In genomic region chr5:86689103-86689729, GRCh38 we compare ENCODE assay signal across 19 cellular contexts.
A peak's percentile ranks its signal among the peaks of the same experiment; 100 is the strongest.
DNase-seq lines count a peak whose midpoint lies in the region; ATAC-seq lines count a peak whose summit lies in the region.
"Had no signal": no experiment of that assay in that cellular context is flagged by ENCODE, and none has a peak within 500 bp of the region (broad histone marks: within the 10 kb centered on the region; RNA-seq: fewer than 3 reads in every experiment).

No MANE protein-coding gene starts in this region.

- H3K9me3 ChIP-seq in mesenchymal stem cell (ENCODE audit: control insufficient read depth, low read length) = peaks cover 1% of the 10 kb centered on the region
- H3K9me3 ChIP-seq: BLaER1 treated with 17β-estradiol and CSF1 and Interleukin-3, amounts not matched to agents 10 nM and 100 nM; Caco-2; Peyer's patch had no signal

- no peak overlapping the region for H3K23ac ChIP-seq in mesenchymal stem cell (ENCODE audit: low read length in 2 of 2)

- DNase-seq in mesenchymal stem cell = no peak
- no peak for DNase-seq in SKM-1 (lab: John Stamatoyannopoulos, UW; ENCODE audit: unreplicated experiment)
- no peak for DNase-seq in NCI-H2029 treated with DMSO at 0.1 percent for 48 hours (lab: John Stamatoyannopoulos, UW)
- DNase-seq in cerebellum (ENCODE audit: low spot score) = no peak
- DNase-seq: Caco-2; CD4-positive, alpha-beta memory T cell; MM.1S; NCI-H1048; NCI-H1417 treated with DMSO at 0.1 percent for 48 hours; NCI-H187; NCI-H510A; Peyer's patch; T-cell had no signal

- H3K4me3 ChIP-seq in mesenchymal stem cell (ENCODE audit: insufficient read depth in 1 of 2, low read depth in 1 of 2, low read length in 2 of 2) = no peak overlapping the region
- H3K4me3 ChIP-seq: BLaER1 treated with 17β-estradiol and CSF1 and Interleukin-3, amounts not matched to agents 10 nM and 100 nM; K562; Peyer's patch had no signal

- peak; percentile 44 for ATAC-seq in GM19438 (IDR thresholded peaks at IDR 0.05; ENCODE audit: low read depth, unreplicated experiment)
- peak; percentile 42 for ATAC-seq in HG03354 (IDR thresholded peaks at IDR 0.05; ENCODE audit: poor library complexity, severe bottlenecking, unreplicated experiment)
- no peak for ATAC-seq in GM21619 (IDR thresholded peaks at IDR 0.05; ENCODE audit: unreplicated experiment)
- ATAC-seq: K562, SK-N-SH treated with all-trans-retinoic acid at 6 μM for 48 hours, T-cell had no signal

- H2BK12ac ChIP-seq in mesenchymal stem cell (ENCODE audit: low read length in 2 of 2) = no peak overlapping the region

- H3K4me2 ChIP-seq in mesenchymal stem cell (ENCODE audit: low read length, poor library complexity, severe bottlenecking) = no peak overlapping the region
- H3K4me2 ChIP-seq: BLaER1 treated with 17β-estradiol and CSF1 and Interleukin-3, amounts not matched to agents 10 nM and 100 nM had no signal

- H2BK5ac ChIP-seq in mesenchymal stem cell (ENCODE audit: low read depth, low read length, poor library complexity, severe bottlenecking) = no peak overlapping the region

- no peak overlapping the region for H2AK5ac ChIP-seq in mesenchymal stem cell (ENCODE audit: low read length, severe bottlenecking)

- no peak overlapping the region for H3K14ac ChIP-seq in mesenchymal stem cell (ENCODE audit: low read length in 2 of 2)

- no peaks in the 10 kb centered on the region for H3K27me3 ChIP-seq in mesenchymal stem cell (ENCODE audit: control insufficient read depth in 1 of 2, insufficient read depth in 1 of 2, low read length in 2 of 2)
- H3K27me3 ChIP-seq: BLaER1 treated with 17β-estradiol and CSF1 and Interleukin-3, amounts not matched to agents 10 nM and 100 nM; Peyer's patch had no signal

- 80% methylated on average over 1 of the region's 1 CpG for WGBS in mesenchymal stem cell

- no peaks in the 10 kb centered on the region for H3K79me1 ChIP-seq in mesenchymal stem cell (replicated peaks; ENCODE audit: low read length, poor library complexity, severe bottlenecking)

- H3K4ac ChIP-seq in mesenchymal stem cell (ENCODE audit: low read depth in 1 of 2, low read length in 2 of 2) = no peak overlapping the region

- H3K9ac ChIP-seq in mesenchymal stem cell (ENCODE audit: low read length) = no peak overlapping the region
- H3K9ac ChIP-seq: BLaER1 treated with 17β-estradiol and CSF1 and Interleukin-3, amounts not matched to agents 10 nM and 100 nM had no signal

- H3K36me3 ChIP-seq in mesenchymal stem cell (ENCODE audit: control insufficient read depth in 1 of 2, insufficient read depth in 2 of 2, low read depth in 1 of 2, low read length in 2 of 2) = no peaks in the 10 kb centered on the region
- H3K36me3 ChIP-seq: BLaER1 treated with 17β-estradiol and CSF1 and Interleukin-3, amounts not matched to agents 10 nM and 100 nM; Peyer's patch had no signal

- no peaks in the 10 kb centered on the region for H3K4me1 ChIP-seq in mesenchymal stem cell (ENCODE audit: control insufficient read depth, insufficient read depth, low read depth, low read length)
- H3K4me1 ChIP-seq: BLaER1 treated with 17β-estradiol and CSF1 and Interleukin-3, amounts not matched to agents 10 nM and 100 nM; Caco-2; Peyer's patch had no signal

- no peak overlapping the region for H4K91ac ChIP-seq in mesenchymal stem cell (ENCODE audit: low read length)

- no peak overlapping the region for H2AFZ ChIP-seq in mesenchymal stem cell (ENCODE audit: low read depth, low read length)

- H2BK15ac ChIP-seq in mesenchymal stem cell (ENCODE audit: low read depth, poor library complexity, severe bottlenecking) = no peak overlapping the region

- H3K27ac ChIP-seq in mesenchymal stem cell (ENCODE audit: low read length, poor library complexity, severe bottlenecking) = peak overlapping the region; percentile 62
- H3K27ac ChIP-seq: BLaER1 treated with 17β-estradiol and CSF1 and Interleukin-3, amounts not matched to agents 10 nM and 100 nM; Peyer's patch had no signal

- H4K8ac ChIP-seq in mesenchymal stem cell (ENCODE audit: low read length) = no peak overlapping the region

- H3K18ac ChIP-seq in mesenchymal stem cell (ENCODE audit: low read depth in 1 of 2, low read length in 2 of 2) = no peak overlapping the region

- H2BK120ac ChIP-seq in mesenchymal stem cell (ENCODE audit: low read depth, low read length) = no peak overlapping the region
